ENCODE assay signal across 13 cellular contexts in the genomic region with DNA sequence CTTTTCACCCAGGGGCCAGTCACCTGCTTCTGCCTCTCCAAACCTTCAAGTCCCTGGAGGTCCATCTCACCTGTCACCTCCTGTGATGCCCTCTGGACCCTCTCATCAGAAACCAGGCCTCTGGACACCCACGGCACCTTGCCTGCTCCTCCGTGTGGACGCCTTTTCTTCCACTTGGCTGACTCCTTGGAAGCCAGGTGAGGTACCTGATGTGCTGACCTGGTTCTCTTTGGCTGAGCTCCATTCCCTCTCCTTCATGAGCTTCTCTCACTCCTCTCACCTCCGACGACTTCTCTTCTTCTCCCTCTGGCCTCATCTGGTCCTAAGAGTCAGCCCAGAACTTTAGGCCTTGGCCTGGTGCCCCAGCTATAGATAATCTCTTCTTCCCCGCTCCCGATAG.
DNase-seq lines count a peak whose midpoint lies in the region; ATAC-seq and TF ChIP-seq lines count a peak whose summit lies in the region.
"Had no signal": no experiment of that assay in that cellular context is flagged by ENCODE, and none has a peak within 500 bp of the region (broad histone marks: within the 10 kb centered on the region; RNA-seq: fewer than 3 reads in every experiment).

No MANE protein-coding gene starts in this region.

- H3K36me3 Mint-ChIP-seq in brain (peaks cover 19% of the 10 kb centered on the region), neural progenitor cell (no peaks in the 10 kb centered on the region)
- H3K36me3 Mint-ChIP-seq: CD4-positive, CD25-positive, alpha-beta regulatory T cell had no signal

- H3K4me3 Mint-ChIP-seq in brain, result peak overlapping the region in 1 of 5 experiments; percentile 18
- peak overlapping the region; percentile 16 for H3K4me3 Mint-ChIP-seq in neural progenitor cell
- H3K4me3 Mint-ChIP-seq: HFFc6 had no signal

- H3K27ac Mint-ChIP-seq in brain (peak overlapping the region; percentile 6 to 58 (median 34)), neural progenitor cell (peak overlapping the region; percentile 25)
- H3K27ac Mint-ChIP-seq: HFFc6 had no signal

- no peak overlapping the region for H3K4me3 ChIP-seq in neural progenitor cell
- no peak overlapping the region for H3K4me3 ChIP-seq in mucosa of descending colon

- peaks cover 19% of the 10 kb centered on the region for H3K27me3 ChIP-seq in neural progenitor cell
- H3K27me3 ChIP-seq: BE2C had no signal

- H3K9ac ChIP-seq in neural progenitor cell, result no peak overlapping the region

- H3K4me1 Mint-ChIP-seq in brain (peaks cover 32% of the 10 kb centered on the region), neural progenitor cell (peaks cover 49% of the 10 kb centered on the region)

- H3K27me3 Mint-ChIP-seq in brain (peaks cover 9% of the 10 kb centered on the region), neural progenitor cell (ENCODE audit: insufficient read depth, low read depth) (peaks cover 10% of the 10 kb centered on the region)

- no peaks in the 10 kb centered on the region for H3K36me3 ChIP-seq in neural progenitor cell
- H3K36me3 ChIP-seq in mucosa of descending colon (ENCODE audit: low read depth), result no peaks in the 10 kb centered on the region
- H3K36me3 ChIP-seq: BE2C had no signal

- H3K4me1 ChIP-seq in neural progenitor cell (peaks cover 13% of the 10 kb centered on the region), mucosa of descending colon (ENCODE audit: low read depth) (no peaks in the 10 kb centered on the region)
- H3K4me1 ChIP-seq: Caco-2 had no signal

- no peaks in the 10 kb centered on the region for H3K79me2 ChIP-seq in neural progenitor cell (ENCODE audit: low read depth)

- no peak overlapping the region for H3K27ac ChIP-seq in neural progenitor cell
- H3K27ac ChIP-seq in substantia nigra (ENCODE audit: low read depth, low read length, poor library complexity, severe bottlenecking), result peak overlapping the region; percentile 69
- H3K27ac ChIP-seq: HL-60 had no signal

- ATAC-seq in mucosa of descending colon (no peak), GM18870 (IDR thresholded peaks at IDR 0.05; ENCODE audit: unreplicated experiment) (no peak)

- intact Hi-C loops in mucosa of descending colon (cut with DNase I, micrococcal nuclease), result loop anchor here (5.0 kb wide), 2 partner anchors 380 to 390 kb away; no protein-coding TSS in a partner anchor

- no peak overlapping the region for H2AFZ ChIP-seq in neural progenitor cell (replicated peaks)

- DNase-seq in neural progenitor cell (ENCODE audit: low spot score) (no peak), substantia nigra (lab: John Stamatoyannopoulos, UW) (peak in 1 of 49 donors; percentile 30), mucosa of descending colon (no peak), UCSD-AML1 (lab: John Stamatoyannopoulos, UW; ENCODE audit: unreplicated experiment) (no peak), NCI-H2029 treated with DMSO at 0.1 percent for 48 hours (lab: John Stamatoyannopoulos, UW) (no peak)
- DNase-seq: GOT3 had no signal

- H3K9me3 Mint-ChIP-seq in brain (peaks cover 0 to 3% (median 0%) of the 10 kb centered on the region in 5 experiments), neural progenitor cell (no peaks in the 10 kb centered on the region)
- H3K9me3 Mint-ChIP-seq: CD4-positive, CD25-positive, alpha-beta regulatory T cell; HFFc6 had no signal

- TF ChIP-seq CTCF in brain (conservative IDR thresholded peaks at IDR 0.05) (no peak), neural progenitor cell (IDR thresholded peaks at IDR 0.05) (no peak), mucosa of descending colon (IDR thresholded peaks at IDR 0.05) (no peak)

- H3F3A ChIP-seq in neural progenitor cell (ENCODE audit: low read depth), result peaks cover 2% of the 10 kb centered on the region

- H3K9me3 ChIP-seq in neural progenitor cell (ENCODE audit: low read depth), result no peaks in the 10 kb centered on the region
- H3K9me3 ChIP-seq in mucosa of descending colon, result no peaks in the 10 kb centered on the region
- H3K9me3 ChIP-seq: BE2C, Caco-2 had no signal

- peaks cover 11% of the 10 kb centered on the region for H4K20me1 ChIP-seq in neural progenitor cell (ENCODE audit: low read depth)

- H3K4me2 ChIP-seq in neural progenitor cell, result no peak overlapping the region
